Comparison of ENCODE assay signal across 24 cellular contexts in the genomic region with DNA sequence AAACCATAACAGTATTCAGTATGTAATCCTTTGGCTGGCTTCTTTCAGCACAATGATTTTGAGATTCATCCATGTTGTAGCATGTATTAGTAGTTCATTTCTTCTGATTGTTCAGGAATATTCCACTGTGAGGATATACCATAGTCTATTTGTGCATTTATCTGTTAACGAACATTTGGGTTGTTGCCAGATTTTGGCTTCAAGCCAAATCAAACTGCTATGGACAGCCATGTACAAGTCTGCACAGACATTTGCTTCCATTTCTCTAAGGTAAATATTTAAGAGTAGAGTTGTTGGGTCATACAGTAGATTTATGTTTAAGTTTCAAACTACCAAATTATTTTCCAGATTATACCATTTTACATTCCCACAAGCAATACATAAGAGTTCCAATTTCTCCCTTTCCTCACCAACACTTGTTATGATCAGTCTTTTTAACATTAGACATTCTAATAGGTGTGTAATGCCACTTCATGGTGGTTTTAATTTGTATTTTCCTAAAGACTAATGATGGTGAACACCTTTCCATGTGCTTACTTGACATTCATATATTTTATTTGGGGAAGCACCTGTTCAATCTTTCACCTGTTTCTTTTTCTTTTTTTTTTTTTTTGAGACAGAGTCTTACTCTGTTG.
"Had no signal": no experiment of that assay in that cellular context is flagged by ENCODE, and none has a peak within 500 bp of the region (broad histone marks: within the 10 kb centered on the region; RNA-seq: fewer than 3 reads in every experiment).

No MANE protein-coding gene starts in this region.

- H3K4me3 Mint-ChIP-seq: effector memory CD8-positive, alpha-beta T cell; naive thymus-derived CD8-positive, alpha-beta T cell; nephron progenitor cell; stimulated activated naive B cell treated with anti-CD40 and anti-IgM and Interleukin-4, amounts not matched to agents 10 μg/mL and 1 μg/mL and 100 μg/mL, for 72 hours; stimulated activated naive CD8-positive, alpha-beta T cell treated with anti-CD3 and anti-CD28 coated beads, Interleukin-15, Interleukin-2, amounts not matched to agents 100 ng/mL and 50 ng/mL, for 24 hours had no signal

- H3K27me3 ChIP-seq: esophagus squamous epithelium, heart right ventricle, pancreas, right lobe of liver, tibial nerve, upper lobe of left lung had no signal

- H3K27ac ChIP-seq: esophagus squamous epithelium, heart right ventricle, lower lobe of right lung, pancreas, right lobe of liver, thoracic aorta, tibial nerve, upper lobe of left lung had no signal

- H3K36me3 ChIP-seq: thoracic aorta had no signal

- ATAC-seq: effector memory CD8-positive, alpha-beta T cell; heart right ventricle; left ventricle myocardium superior; lower lobe of right lung; naive thymus-derived CD8-positive, alpha-beta T cell; pancreas; right lobe of liver; stimulated activated naive B cell treated with anti-CD40 and anti-IgM and Interleukin-4, amounts not matched to agents 10 μg/mL and 1 μg/mL and 100 μg/mL, for 72 hours had no signal

- DNase-seq: cortex of kidney; effector memory CD8-positive, alpha-beta T cell; erythroblast; esophagus squamous epithelium; foreskin melanocyte; glutamatergic neuron; heart right ventricle; hippocampal formation; kidney glomerular epithelial cell; left ventricle myocardium superior; lower lobe of right lung; naive thymus-derived CD8-positive, alpha-beta T cell; nephron progenitor cell; nucleus accumbens; pancreas; right lobe of liver; small intestine; stimulated activated CD4-positive, alpha-beta T cell treated with anti-CD3 and anti-CD28 coated beads, Interleukin-15, amount 100 ng/mL, for 24 hours; stimulated activated CD4-positive, alpha-beta T cell treated with anti-CD3 and anti-CD28 coated beads, Interleukin-2, amount 100 ng/mL, for 48 hours; stimulated activated naive B cell treated with anti-CD40 and anti-IgM and Interleukin-4, amounts not matched to agents 10 μg/mL and 1 μg/mL and 100 μg/mL, for 72 hours; upper lobe of left lung had no signal

- H3K4me1 Mint-ChIP-seq: stimulated activated naive B cell treated with anti-CD40 and anti-IgM and Interleukin-4, amounts not matched to agents 10 μg/mL and 1 μg/mL and 100 μg/mL, for 72 hours had no signal

- H3K27me3 Mint-ChIP-seq: effector memory CD8-positive, alpha-beta T cell; naive thymus-derived CD8-positive, alpha-beta T cell; stimulated activated naive CD8-positive, alpha-beta T cell treated with anti-CD3 and anti-CD28 coated beads, Interleukin-15, Interleukin-2, amounts not matched to agents 100 ng/mL and 50 ng/mL, for 24 hours had no signal

- H3K9me3 Mint-ChIP-seq: effector memory CD8-positive, alpha-beta T cell; stimulated activated naive CD8-positive, alpha-beta T cell treated with anti-CD3 and anti-CD28 coated beads, Interleukin-15, Interleukin-2, amounts not matched to agents 100 ng/mL and 50 ng/mL, for 24 hours had no signal

- H3K4me3 ChIP-seq: esophagus squamous epithelium, heart right ventricle, lower lobe of right lung, pancreas, right lobe of liver, thoracic aorta, tibial nerve, upper lobe of left lung had no signal

- H3K9me3 ChIP-seq: esophagus squamous epithelium, lower lobe of right lung, pancreas, right lobe of liver, thoracic aorta, tibial nerve, upper lobe of left lung had no signal

- H3K4me1 ChIP-seq: esophagus squamous epithelium, lower lobe of right lung, pancreas, right lobe of liver, tibial nerve, upper lobe of left lung had no signal

- H3K27ac Mint-ChIP-seq: effector memory CD8-positive, alpha-beta T cell; nephron progenitor cell; stimulated activated naive B cell treated with anti-CD40 and anti-IgM and Interleukin-4, amounts not matched to agents 10 μg/mL and 1 μg/mL and 100 μg/mL, for 72 hours; stimulated activated naive CD8-positive, alpha-beta T cell treated with anti-CD3 and anti-CD28 coated beads, Interleukin-15, Interleukin-2, amounts not matched to agents 100 ng/mL and 50 ng/mL, for 24 hours had no signal
